Comparison of ENCODE assay signal across 17 cellular contexts in the genomic region with DNA sequence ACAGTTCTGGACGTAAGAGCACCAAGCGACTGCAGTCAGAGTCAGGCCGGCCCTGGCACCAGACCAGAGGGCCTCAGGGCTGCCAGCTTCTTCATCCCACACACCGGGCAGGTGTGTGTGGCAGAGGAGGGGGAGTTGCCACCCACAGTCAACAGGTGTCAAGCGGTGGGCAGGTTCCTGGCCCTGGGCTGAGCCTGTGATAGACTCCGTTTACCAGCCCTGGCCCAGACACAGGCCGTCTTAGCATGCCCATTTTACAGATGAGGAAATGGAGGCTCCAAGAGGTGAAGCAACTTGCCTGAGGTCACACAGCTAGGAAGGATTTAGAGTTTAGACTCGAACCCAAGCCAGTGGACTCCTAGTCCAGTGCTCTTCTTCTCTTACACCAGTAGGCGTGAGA.
DNase-seq lines count a peak whose midpoint lies in the region; ATAC-seq and TF ChIP-seq lines count a peak whose summit lies in the region.
"Had no signal": no experiment of that assay in that cellular context is flagged by ENCODE, and none has a peak within 500 bp of the region (broad histone marks: within the 10 kb centered on the region; RNA-seq: fewer than 3 reads in every experiment).

No MANE protein-coding gene starts in this region.

- H3K27ac ChIP-seq in WERI-Rb-1 (peak overlapping the region; percentile 57), neuronal stem cell (replicated peaks; ENCODE audit: low read length) (no peak overlapping the region), Karpas-422 (ENCODE audit: low read length) (no peak overlapping the region)
- H3K27ac ChIP-seq: BLaER1 had no signal

- no peak overlapping the region for H3K4me2 ChIP-seq in neuronal stem cell (ENCODE audit: insufficient read depth, low read length, poor library complexity, severe bottlenecking)
- no peak overlapping the region for H3K4me2 ChIP-seq in Karpas-422 (ENCODE audit: low read depth, low read length, poor library complexity, severe bottlenecking)
- H3K4me2 ChIP-seq: BLaER1 had no signal

- H2BK12ac ChIP-seq in neuronal stem cell (ENCODE audit: low read length): no peak overlapping the region

- no peaks in the 10 kb centered on the region for H3K4me1 ChIP-seq in neuronal stem cell (ENCODE audit: control insufficient read depth in 2 of 2, insufficient read depth in 1 of 2, low read depth in 1 of 2, low read length in 2 of 2)
- no peaks in the 10 kb centered on the region for H3K4me1 ChIP-seq in Karpas-422 (ENCODE audit: low read length)
- H3K4me1 ChIP-seq: Caco-2, HAP-1 had no signal

- no peak overlapping the region for H3K14ac ChIP-seq in neuronal stem cell (ENCODE audit: low read length)

- H3K27me3 ChIP-seq in WERI-Rb-1 (ENCODE audit: insufficient read depth, low read depth, severe bottlenecking) (no peaks in the 10 kb centered on the region), neuronal stem cell (ENCODE audit: control insufficient read depth in 3 of 3, insufficient read depth in 3 of 3, low read depth in 1 of 3, low read length in 3 of 3) (peaks cover 0 to 7% (median 0%) of the 10 kb centered on the region in 3 experiments), Karpas-422 (ENCODE audit: low read length) (no peaks in the 10 kb centered on the region)
- H3K27me3 ChIP-seq: BLaER1 had no signal

- no CpG with 5 or more reads among the region's 9 CpGs for WGBS in neuronal stem cell (ENCODE audit: extremely low coverage in 2 of 2, insufficient read length in 2 of 2, insufficient replicate concordance in 1 of 2), 2 donors

- no peak overlapping the region for H4K8ac ChIP-seq in neuronal stem cell (ENCODE audit: low read depth, low read length)

- peak overlapping the region; percentile 30 for H2AK5ac ChIP-seq in neuronal stem cell (ENCODE audit: low read depth, low read length)

- no peak overlapping the region for H4K91ac ChIP-seq in neuronal stem cell (ENCODE audit: low read depth, low read length, poor library complexity)

- H4K20me1 ChIP-seq in Karpas-422 (ENCODE audit: insufficient read depth, low read depth, low read length): no peaks in the 10 kb centered on the region
- H4K20me1 ChIP-seq: BLaER1 had no signal

- H2BK120ac ChIP-seq in neuronal stem cell (ENCODE audit: low read depth, low read length): no peak overlapping the region

- H3K9ac ChIP-seq in neuronal stem cell (ENCODE audit: low read depth, low read length, poor library complexity) (peak overlapping the region; percentile 50), Karpas-422 (ENCODE audit: low read length) (no peak overlapping the region)
- H3K9ac ChIP-seq: BLaER1 had no signal

- H3K4me3 ChIP-seq in WERI-Rb-1 (ENCODE audit: low read depth, low read length) (no peak overlapping the region), neuronal stem cell (ENCODE audit: low read length in 2 of 2) (no peak overlapping the region), Karpas-422 (ENCODE audit: low read length) (no peak overlapping the region)
- H3K4me3 ChIP-seq: BLaER1, GM12878, HAP-1 had no signal

- H2BK15ac ChIP-seq in neuronal stem cell (ENCODE audit: low read length): no peak overlapping the region

- H3K18ac ChIP-seq in neuronal stem cell (ENCODE audit: low read length): peak overlapping the region; percentile 77

- H2BK5ac ChIP-seq in neuronal stem cell (ENCODE audit: low read length): peak overlapping the region; percentile 68

- no peak for ATAC-seq in HG02571 (IDR thresholded peaks at IDR 0.05; ENCODE audit: unreplicated experiment)
- ATAC-seq: GM12878 had no signal

- no peaks in the 10 kb centered on the region for H3K79me2 ChIP-seq in Karpas-422 (ENCODE audit: low read length)

- H3K9me3 ChIP-seq in WERI-Rb-1 (ENCODE audit: severe bottlenecking): no peaks in the 10 kb centered on the region
- H3K9me3 ChIP-seq in neuronal stem cell (replicated peaks in 1 of 2; ENCODE audit: control insufficient read depth in 2 of 2, insufficient read depth in 1 of 2, low read depth in 1 of 2, low read length in 2 of 2): no peaks in the 10 kb centered on the region
- H3K9me3 ChIP-seq in Karpas-422 (ENCODE audit: low read length): no peaks in the 10 kb centered on the region
- H3K9me3 ChIP-seq: BLaER1, Caco-2, HAP-1 had no signal

- H3K23ac ChIP-seq in neuronal stem cell (ENCODE audit: low read depth, low read length, poor library complexity): no peak overlapping the region

- no peaks in the 10 kb centered on the region for H3K79me1 ChIP-seq in neuronal stem cell (ENCODE audit: low read depth, low read length)

- no peak overlapping the region for H2AFZ ChIP-seq in neuronal stem cell (ENCODE audit: low read length)
- no peak overlapping the region for H2AFZ ChIP-seq in Karpas-422 (ENCODE audit: low read length)

- no peaks in the 10 kb centered on the region for H3K9me2 ChIP-seq in Karpas-422 (replicated peaks; ENCODE audit: insufficient read depth, low read length)

- DNase-seq in NCI-H1417 (lab: John Stamatoyannopoulos, UW) (peak in 2 of 3 experiments; percentile 19 to 21), NCI-H1417 treated with DMSO at 0.1 percent for 48 hours (lab: John Stamatoyannopoulos, UW) (no peak), NCI-H69 (lab: John Stamatoyannopoulos, UW) (peak; percentile 87), WERI-Rb-1 (no peak), neuronal stem cell (ENCODE audit: low spot score) (no peak), Karpas-422 (no peak)
- DNase-seq: 8988T; AML-193; Caco-2; CD8-positive, alpha-beta memory T cell; GOT3; HFFc6; IMR-90 had no signal

- TF ChIP-seq CTCF in WERI-Rb-1 (IDR thresholded peaks at IDR 0.05; ENCODE audit: low read depth, low read length): no peak

- H3K4ac ChIP-seq in neuronal stem cell (ENCODE audit: low read length): no peak overlapping the region

- no peaks in the 10 kb centered on the region for H3K36me3 ChIP-seq in WERI-Rb-1
- H3K36me3 ChIP-seq in neuronal stem cell (replicated peaks in 1 of 2; ENCODE audit: control insufficient read depth in 2 of 2, insufficient read depth in 2 of 2, low read length in 2 of 2): no peaks in the 10 kb centered on the region
- no peaks in the 10 kb centered on the region for H3K36me3 ChIP-seq in Karpas-422 (ENCODE audit: insufficient read depth, low read length)
- H3K36me3 ChIP-seq: BLaER1, HAP-1 had no signal

Comparison
In these comparisons a context has a peak if more than half of its experiments do, and no peak if none do; other contexts are left out.
1. DNase-seq: peak in NCI-H1417 (2 of 3) and NCI-H69 (single experiment); none in NCI-H1417 treated with DMSO at 0.1 percent for 48 hours (single experiment), WERI-Rb-1 (single experiment), neuronal stem cell (single experiment) and Karpas-422 (single experiment).